Comparison of ENCODE assay signal across 21 cellular contexts in genomic region chr12:55637467-55637866, GRCh38. TPM values are rescaled to one million over a fixed set of nuclear protein-coding genes. Genes with fewer than 3 reads are reported as not detected.
DNase-seq lines count a peak whose midpoint lies in the region; ATAC-seq, FAIRE-seq and TF ChIP-seq lines count a peak whose summit lies in the region.
"Had no signal": no experiment of that assay in that cellular context is flagged by ENCODE, and none has a peak within 500 bp of the region (broad histone marks: within the 10 kb centered on the region; RNA-seq: fewer than 3 reads in every experiment).

No MANE protein-coding gene starts in this region.

- intact Hi-C loops in GM12878 (cut with micrococcal nuclease; ENCODE audit: unreplicated experiment), result no loop called here

- TF ChIP-seq RAD21 in GM12878 (IDR thresholded peaks at IDR 0.05; ENCODE audit: insufficient read depth, low read depth, low read length), result no peak

- no peaks in the 10 kb centered on the region for H3K79me2 ChIP-seq in GM12878 (ENCODE audit: control insufficient read depth, insufficient read depth, low read length)
- H3K79me2 ChIP-seq: hepatocyte had no signal

- no peak overlapping the region for H3K9ac ChIP-seq in GM12878 (ENCODE audit: control insufficient read depth, insufficient read depth, low read length)

- H3K9me3 Mint-ChIP-seq in activated CD4-positive, alpha-beta memory T cell treated with anti-CD3 and anti-CD28 coated beads, Interleukin-2, amount 10 ng/mL, durations not matched to agents 7 days and 5 days, result no peaks in the 10 kb centered on the region
- no peaks in the 10 kb centered on the region for H3K9me3 Mint-ChIP-seq in stimulated activated naive CD8-positive, alpha-beta T cell treated with anti-CD3 and anti-CD28 coated beads, Interleukin-15, amount 100 ng/mL, for 72 hours
- H3K9me3 Mint-ChIP-seq: H9 had no signal

- BruUV-seq in GM12878 (replicated peaks; lab: Mats Ljungman, UMichigan), result no TSS peak

- H3K4me3 Mint-ChIP-seq in activated CD4-positive, alpha-beta memory T cell treated with anti-CD3 and anti-CD28 coated beads, Interleukin-2, amount 10 ng/mL, durations not matched to agents 7 days and 5 days, result peak overlapping the region; percentile 61
- peak overlapping the region; percentile 43 to 53 for H3K4me3 Mint-ChIP-seq in stimulated activated naive CD8-positive, alpha-beta T cell treated with anti-CD3 and anti-CD28 coated beads, Interleukin-15, amount 100 ng/mL, for 72 hours
- H3K4me3 Mint-ChIP-seq: H9 had no signal

- no peak for TF ChIP-seq CTCF in GM12878 (IDR thresholded peaks at IDR 0.05 in 2 of 3, conservative IDR thresholded peaks at IDR 0.05 in 1 of 3; ENCODE audit: control insufficient read depth in 2 of 3, extremely low read depth in 1 of 3, insufficient read depth in 1 of 3, low read depth in 3 of 3, low read length in 3 of 3)

- POLR2A ChIA-PET in activated CD4-positive, alpha-beta memory T cell treated with anti-CD3 and anti-CD28 coated beads, Interleukin-2, amount 10 ng/mL, durations not matched to agents 7 days and 5 days (lab: Charles Lee), result no interaction called here
- POLR2A ChIA-PET in GM12878 (lab: Charles Lee), result no interaction called here

- no peaks in the 10 kb centered on the region for H3K36me3 Mint-ChIP-seq in activated CD4-positive, alpha-beta memory T cell treated with anti-CD3 and anti-CD28 coated beads, Interleukin-2, amount 10 ng/mL, durations not matched to agents 7 days and 5 days (ENCODE audit: low read depth)

- H3K27ac Mint-ChIP-seq in activated CD4-positive, alpha-beta memory T cell treated with anti-CD3 and anti-CD28 coated beads, Interleukin-2, amount 10 ng/mL, durations not matched to agents 7 days and 5 days, result peak overlapping the region; percentile 80
- peak overlapping the region in 1 of 2 donors; percentile 60 for H3K27ac Mint-ChIP-seq in stimulated activated naive CD8-positive, alpha-beta T cell treated with anti-CD3 and anti-CD28 coated beads, Interleukin-15, amount 100 ng/mL, for 72 hours

- H3K27me3 ChIP-seq in GM12878 (replicated peaks in 1 of 2; ENCODE audit: control insufficient read depth in 2 of 2, insufficient read depth in 2 of 2, low read length in 1 of 2), result no peaks in the 10 kb centered on the region; a peak in 1 of 4 replicates
- H3K27me3 ChIP-seq: hepatocyte, right lobe of liver had no signal

- DNase-seq in stimulated activated CD4-positive, alpha-beta T cell treated with anti-CD3 and anti-CD28 coated beads, Interleukin-4, amount 100 ng/mL, for 24 hours, result peak; percentile 40
- no peak for DNase-seq in stimulated activated CD4-positive, alpha-beta T cell treated with anti-CD3 and anti-CD28 coated beads, Interleukin-4, amount 100 ng/mL, for 1 hour
- peak; percentile 73 for DNase-seq in activated CD4-positive, alpha-beta memory T cell treated with anti-CD3 and anti-CD28 coated beads, Interleukin-2, amount 10 ng/mL, durations not matched to agents 7 days and 5 days
- no peak for DNase-seq in GM12878 (ENCODE audit: low read depth, low spot score)
- DNase-seq in stimulated activated naive CD8-positive, alpha-beta T cell treated with anti-CD3 and anti-CD28 coated beads, Interleukin-15, amount 100 ng/mL, for 72 hours, result peak in 1 of 2 donors; percentile 54
- no peak for DNase-seq in DMS79 treated with DMSO at 0.1 percent for 48 hours (lab: John Stamatoyannopoulos, UW)
- no peak for DNase-seq in NCI-H82 (lab: John Stamatoyannopoulos, UW)
- DNase-seq in amniotic stem cell (lab: John Stamatoyannopoulos, UW), result no peak
- DNase-seq: cerebellar nuclear complex, DMS 273 treated with DMSO at 0.1 percent for 48 hours, H9, Kasumi-1, mesendoderm, NCI-H1417 treated with DMSO at 0.1 percent for 48 hours, NCI-H2227 treated with DMSO at 0.1 percent for 48 hours, right lobe of liver, tibial artery had no signal

- RAD21 ChIA-PET in GM12878 (lab: Charles Lee; ENCODE audit: unreplicated experiment), result no interaction called here

- in situ Hi-C loops in GM12878 (cut with MboI), result no loop called here

- peaks cover 33% of the 10 kb centered on the region for H3K4me1 Mint-ChIP-seq in activated CD4-positive, alpha-beta memory T cell treated with anti-CD3 and anti-CD28 coated beads, Interleukin-2, amount 10 ng/mL, durations not matched to agents 7 days and 5 days
- H3K4me1 Mint-ChIP-seq in stimulated activated naive CD8-positive, alpha-beta T cell treated with anti-CD3 and anti-CD28 coated beads, Interleukin-15, amount 100 ng/mL, for 72 hours, result peaks cover 26% of the 10 kb centered on the region
- H3K4me1 Mint-ChIP-seq: H9 had no signal

- H3K9me3 ChIP-seq in GM12878 (replicated peaks; ENCODE audit: control insufficient read depth, insufficient read depth, low read length), result no peaks in the 10 kb centered on the region
- H3K9me3 ChIP-seq: right lobe of liver, tibial artery had no signal

- H2AFZ ChIP-seq in GM12878 (ENCODE audit: control insufficient read depth, low read depth, low read length), result no peak overlapping the region
- H2AFZ ChIP-seq: hepatocyte had no signal

- CTCF ChIA-PET in activated CD4-positive, alpha-beta memory T cell treated with anti-CD3 and anti-CD28 coated beads, Interleukin-2, amount 10 ng/mL, durations not matched to agents 7 days and 5 days (lab: Charles Lee), result no interaction called here
- CTCF ChIA-PET in GM12878 (lab: Yijun Ruan, JAX), result interaction anchor here (1.5 kb wide), 1 partner anchor 645 kb away, joined by 3 read pairs; no protein-coding TSS in a partner anchor

- peaks cover 7% of the 10 kb centered on the region for H3K4me1 ChIP-seq in GM12878 (ENCODE audit: control insufficient read depth, insufficient read depth, low read length)
- H3K4me1 ChIP-seq: right lobe of liver, tibial artery had no signal

- no peak overlapping the region for H3K27ac ChIP-seq in GM12878 (ENCODE audit: control insufficient read depth, insufficient read depth)
- H3K27ac ChIP-seq: hepatocyte, right lobe of liver, tibial artery had no signal

- no peak for TF ChIP-seq EP300 in GM12878 (IDR thresholded peaks at IDR 0.05; ENCODE audit: borderline replicate concordance in 1 of 2, control insufficient read depth in 1 of 2, low read depth in 2 of 2, low read length in 2 of 2)

- peak; percentile 21; the same call in 1 of the 3 replicates for ATAC-seq in GM12878
- ATAC-seq in stimulated activated naive CD8-positive, alpha-beta T cell treated with anti-CD3 and anti-CD28 coated beads, Interleukin-15, amount 100 ng/mL, for 72 hours, result peak; percentile 82

- SMC1A ChIA-PET in GM12878 (lab: Charles Lee; ENCODE audit: uncharacterized antibody, unreplicated experiment), result no interaction called here

- no peak overlapping the region for H3K4me2 ChIP-seq in GM12878 (ENCODE audit: control insufficient read depth, insufficient read depth)
- H3K4me2 ChIP-seq: hepatocyte had no signal

- no peak overlapping the region for H3K4me3 ChIP-seq in GM12878
- H3K4me3 ChIP-seq: hepatocyte, right lobe of liver, tibial artery had no signal

- H3K36me3 ChIP-seq in GM12878 (ENCODE audit: control insufficient read depth in 2 of 2, insufficient read depth in 2 of 2, low read length in 1 of 2), result no peaks in the 10 kb centered on the region
- H3K36me3 ChIP-seq: right lobe of liver, tibial artery had no signal

- TF ChIP-seq POLR2A in GM12878 (IDR thresholded peaks at IDR 0.05; ENCODE audit: low read depth, low read length), result no peak

- 66% methylated on average over 15 of the region's 15 CpGs for WGBS in GM12878 (ENCODE audit: insufficient coverage, insufficient replicate concordance, low lambda C conversion rate, missing lambda C conversion rate)

- no peak for FAIRE-seq in GM12878 (lab: Jason Lieb, UNC)
- FAIRE-seq: GM18507, keratinocyte had no signal

- no peaks in the 10 kb centered on the region for H4K20me1 ChIP-seq in GM12878 (ENCODE audit: control insufficient read depth, insufficient read depth)

- H3K27me3 Mint-ChIP-seq in activated CD4-positive, alpha-beta memory T cell treated with anti-CD3 and anti-CD28 coated beads, Interleukin-2, amount 10 ng/mL, durations not matched to agents 7 days and 5 days, result peaks cover 6% of the 10 kb centered on the region
- peaks cover 48% of the 10 kb centered on the region for H3K27me3 Mint-ChIP-seq in stimulated activated naive CD8-positive, alpha-beta T cell treated with anti-CD3 and anti-CD28 coated beads, Interleukin-15, amount 100 ng/mL, for 72 hours

TF ChIP-seq in GM12878, 131 proteins besides CTCF, POLR2A, EP300 and RAD21 (continues in another document):
- TF ChIP-seq EZH2 (IDR thresholded peaks at IDR 0.05; ENCODE audit: borderline replicate concordance, control insufficient read depth, low read depth, low read length), result no peak

RNA-seq across cellular contexts. Expression of gene OR10P1, which starts 0.8 kb away (rescaled TPM):
- not detected for total RNA-seq in activated CD4-positive, alpha-beta memory T cell treated with anti-CD3 and anti-CD28 coated beads, Interleukin-2, amount 10 ng/mL, durations not matched to agents 7 days and 5 days
- not detected in 2 replicates for total RNA-seq in GM12878 (2013; cell fraction: nucleolus; rRNA removed)
- not detected in 2 replicates for total RNA-seq in GM12878 (2014; rRNA removed)
- total RNA-seq in GM12878 (2014; rRNA removed; fragmentation: Illumina TruSeq; extraction: Trizol), result not detected in 2 replicates
- total RNA-seq in GM12878 (2021), result not detected in 2 replicates
- not detected for polyA plus RNA-seq in GM12878 (2011; ENCODE audit: low read depth)
- polyA plus RNA-seq in GM12878 (2011; rRNA removed), result not detected in 2 replicates
- not detected in 2 replicates for polyA plus RNA-seq in GM12878 (2011; cell fraction: cytosol; rRNA removed)
- not detected in 2 replicates for polyA plus RNA-seq in GM12878 (2011; cell fraction: nucleus; rRNA removed)
- polyA plus RNA-seq in GM12878 (2012), result not detected in 2 replicates
- not detected in 2 replicates for polyA plus RNA-seq in GM12878 (2014; fragmentation: Illumina TruSeq; extraction: Trizol)
- polyA plus RNA-seq in GM12878 (2014; fragmentation: Nextera tagmentation; extraction: Ambion mirVana), result not detected
- not detected in 2 replicates for polyA plus RNA-seq in GM12878 (2014; rRNA removed)
- not detected for polyA plus RNA-seq in GM12878 (2016; fragmentation: Nextera tagmentation; extraction: Ambion mirVana)
- polyA minus RNA-seq in GM12878 (2011; rRNA and poly(A)+ RNA removed), result not detected in 2 replicates
- polyA minus RNA-seq in GM12878 (2011; cell fraction: cytosol; rRNA and poly(A)+ RNA removed), result not detected in 2 replicates
- polyA minus RNA-seq in GM12878 (2011; cell fraction: nucleus; rRNA and poly(A)+ RNA removed), result not detected in 2 replicates
- total RNA-seq: H9; hepatocyte; right lobe of liver; T-helper 1 cell treated with Interleukin-12 subunit alpha and Interleukin-12 subunit beta and Interleukin-4 antibody, amounts not matched to agents 30 ng/mL and 1 ng/mL, for 36 hours had no signal
- polyA plus RNA-seq: hepatocyte, keratinocyte had no signal

Comparison
In these comparisons a context has a peak if more than half of its experiments do, and no peak if none do; other contexts are left out.
1. DNase-seq: peak in stimulated activated CD4-positive, alpha-beta T cell treated with anti-CD3 and anti-CD28 coated beads, Interleukin-4, amount 100 ng/mL, for 24 hours (single experiment) and activated CD4-positive, alpha-beta memory T cell treated with anti-CD3 and anti-CD28 coated beads, Interleukin-2, amount 10 ng/mL, durations not matched to agents 7 days and 5 days (single experiment); none in stimulated activated CD4-positive, alpha-beta T cell treated with anti-CD3 and anti-CD28 coated beads, Interleukin-4, amount 100 ng/mL, for 1 hour (single experiment), GM12878 (single experiment), DMS79 treated with DMSO at 0.1 percent for 48 hours (single experiment), NCI-H82 (single experiment) and amniotic stem cell (single experiment).